In the genomic region with DNA sequence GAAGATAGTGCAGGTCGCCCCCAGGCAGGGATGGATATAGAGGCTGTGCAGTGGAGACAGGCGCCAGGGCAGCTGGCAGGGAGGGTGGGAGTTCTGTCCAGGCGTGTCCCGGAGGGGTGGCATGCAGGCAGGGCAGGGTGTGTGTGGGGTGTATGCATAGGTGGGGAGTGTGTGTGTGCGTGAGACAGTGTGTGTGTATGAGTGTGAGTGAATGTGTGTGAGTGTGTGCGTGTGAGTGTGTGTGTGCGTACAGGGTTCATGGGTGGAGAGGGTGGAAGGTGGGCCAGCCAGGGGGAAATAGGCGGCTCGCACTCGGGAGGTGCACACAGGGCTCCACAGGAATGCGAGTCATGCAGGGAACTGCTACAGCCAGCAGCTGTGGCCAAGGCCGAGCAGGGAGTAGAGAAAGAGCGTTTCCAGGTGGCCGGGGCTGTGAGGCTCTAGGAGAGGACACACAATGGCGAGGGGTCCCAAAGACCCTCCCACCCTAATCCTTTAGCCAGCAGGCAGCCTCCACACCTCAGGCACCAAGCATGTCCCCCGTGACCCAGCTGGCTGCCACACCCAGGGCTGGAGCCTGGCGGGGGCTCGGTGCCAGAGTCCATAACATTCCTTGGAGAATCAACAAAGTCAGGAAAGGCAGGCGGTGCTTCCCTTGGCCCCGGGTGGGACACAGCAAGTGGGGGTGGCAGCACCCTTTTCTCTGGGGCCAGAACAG, we compare ENCODE assay signal across 9 cellular contexts. TPM values are rescaled to one million over a fixed set of nuclear protein-coding genes. Genes with fewer than 3 reads are reported as not detected.
DNase-seq lines count a peak whose midpoint lies in the region; ATAC-seq, FAIRE-seq and TF ChIP-seq lines count a peak whose summit lies in the region.
"Had no signal": no experiment of that assay in that cellular context is flagged by ENCODE, and none has a peak within 500 bp of the region (broad histone marks: within the 10 kb centered on the region; RNA-seq: fewer than 3 reads in every experiment).

No MANE protein-coding gene starts in this region.

- 58 to 100% methylated on average over 1 to 7 of the region's 20 CpGs for WGBS in IMR-90 (ENCODE audit: extremely low coverage in 2 of 2, insufficient read length in 1 of 2), 2 experiments
- WGBS in thyroid gland, 2 donors = 47 to 60% methylated on average over 20 of the region's 20 CpGs

- dilution Hi-C loops in IMR-90 (cut with HindIII; ENCODE audit: low sequenced_read_pairs, unreplicated experiment) = no loop called here

- TF ChIP-seq POLR2A in IMR-90 (IDR thresholded peaks at IDR 0.05; ENCODE audit: low read depth, low read length) (no peak), thyroid gland (IDR thresholded peaks at IDR 0.05) (no peak)

- DNase-seq in IMR-90 (peak; percentile 42), bronchial epithelial cell (ENCODE audit: low read depth) (peak; percentile 55), left kidney (ENCODE audit: low read depth, low spot score) (peak; percentile 69), thyroid gland (peak in 1 of 2 donors; percentile 56), GM10248 (ENCODE audit: extremely low spot score) (no peak), NK-92 (lab: John Stamatoyannopoulos, UW; ENCODE audit: unreplicated experiment) (no peak), KG1 (lab: John Stamatoyannopoulos, UW) (no peak)
- DNase-seq: NCI-H345 had no signal

- H3K27me3 ChIP-seq in IMR-90 (ENCODE audit: control insufficient read depth, insufficient read depth, low read length) = no peaks in the 10 kb centered on the region
- no peaks in the 10 kb centered on the region for H3K27me3 ChIP-seq in bronchial epithelial cell (ENCODE audit: control insufficient read depth, insufficient read depth, low read length)
- no peaks in the 10 kb centered on the region for H3K27me3 ChIP-seq in thyroid gland

- peaks cover 9% of the 10 kb centered on the region; the same call in 1 of the 2 replicates for H4K20me1 ChIP-seq in IMR-90 (ENCODE audit: insufficient read depth, low read length)

- H3K36me3 ChIP-seq in IMR-90 (ENCODE audit: control insufficient read depth, insufficient read depth, low read length) (no peaks in the 10 kb centered on the region), bronchial epithelial cell (ENCODE audit: control insufficient read depth, insufficient read depth, low read length) (no peaks in the 10 kb centered on the region), thyroid gland (no peaks in the 10 kb centered on the region)

- H3K9me3 ChIP-seq in IMR-90 (ENCODE audit: control insufficient read depth, insufficient read depth, low read length) (no peaks in the 10 kb centered on the region), thyroid gland (no peaks in the 10 kb centered on the region)

- peak overlapping the region; percentile 98 for H3K4ac ChIP-seq in IMR-90 (ENCODE audit: low read depth, low read length)

- H2BK15ac ChIP-seq in IMR-90 (ENCODE audit: low read depth, low read length) = peak overlapping the region; percentile 96; the same call in 2 of the 3 replicates

- peak overlapping the region; percentile 89 for H2BK5ac ChIP-seq in IMR-90 (ENCODE audit: low read depth, low read length, poor library complexity, severe bottlenecking)

- H4K91ac ChIP-seq in IMR-90 (ENCODE audit: insufficient read depth, low read depth, low read length) = peak overlapping the region; percentile 88

- no peak for TF ChIP-seq CTCF in IMR-90 (conservative IDR thresholded peaks at IDR 0.05; ENCODE audit: low read depth, low read length)
- TF ChIP-seq CTCF in bronchial epithelial cell (IDR thresholded peaks at IDR 0.05; ENCODE audit: insufficient read depth, low read length, severe bottlenecking) = no peak
- no peak for TF ChIP-seq CTCF in thyroid gland (IDR thresholded peaks at IDR 0.05)
- no peak for TF ChIP-seq CTCF in GM10248 (IDR thresholded peaks at IDR 0.05; ENCODE audit: control extremely low read depth, extremely low read depth, low read depth, missing control alignments)

- peak overlapping the region; percentile 39 for H2AK9ac ChIP-seq in IMR-90 (replicated peaks; ENCODE audit: low read depth, low read length, poor library complexity)

- peak overlapping the region; percentile 91 for H2BK120ac ChIP-seq in IMR-90 (ENCODE audit: low read depth, low read length)

- H3K4me2 ChIP-seq in IMR-90 (ENCODE audit: low read depth, low read length) = peak overlapping the region; percentile 46

- 0 out of 2 replicates have a peak overlapping the region, but pooled peaks have one; percentile 9 for H3K9ac ChIP-seq in IMR-90 (ENCODE audit: low read depth, low read length)

- CTCF ChIA-PET in IMR-90 (lab: Yijun Ruan, JAX) = no interaction called here
- CTCF ChIA-PET in GM10248 (lab: Yijun Ruan, JAX) = interaction anchor here (0.7 to 13.5 kb wide), 4 partner anchors 8 to 594 kb away, joined by 3 to 316 read pairs (median 3); partner anchors contain the start of gene ACBD4

- no peak overlapping the region for H3K56ac ChIP-seq in IMR-90 (ENCODE audit: extremely low read depth, insufficient read depth, low read length)

- POLR2A ChIA-PET in IMR-90 (lab: Charles Lee; ENCODE audit: unreplicated experiment) (interaction anchor here (0.5 kb wide), 1 partner anchor 27 kb away, joined by 4 read pairs; no protein-coding TSS in a partner anchor), GM10248 (lab: Yijun Ruan, JAX) (no interaction called here)

- no peak for FAIRE-seq in bronchial epithelial cell (lab: Jason Lieb, UNC)

- peak overlapping the region; percentile 65 for H4K5ac ChIP-seq in IMR-90 (ENCODE audit: low read depth, low read length)

- H3K18ac ChIP-seq in IMR-90 (ENCODE audit: low read depth, low read length) = peak overlapping the region; percentile 80

- H4K8ac ChIP-seq in IMR-90 (ENCODE audit: low read depth in 2 of 2, low read length in 2 of 2) = peak overlapping the region; percentile 72 to 94

- no TSS peak for BruUV-seq in IMR-90 (replicated peaks; lab: Mats Ljungman, UMichigan)

- in situ Hi-C loops in IMR-90 (cut with MboI; ENCODE audit: low sequenced_read_pairs) = no loop called here

- peaks cover 43% of the 10 kb centered on the region for H3K9me1 ChIP-seq in IMR-90 (ENCODE audit: insufficient read depth, low read length)

- ATAC-seq in IMR-90 (ENCODE audit: low read depth) (peak; percentile 15), GM19397 (IDR thresholded peaks at IDR 0.05; ENCODE audit: unreplicated experiment) (no peak)

- no peak for TF ChIP-seq RAD21 in IMR-90 (IDR thresholded peaks at IDR 0.05; ENCODE audit: low read length)

- peak overlapping the region; percentile 99 for H2AK5ac ChIP-seq in IMR-90 (ENCODE audit: low read depth, low read length)

- peak overlapping the region; percentile 95 for H3K14ac ChIP-seq in IMR-90 (replicated peaks; ENCODE audit: low read depth, low read length)

- H3K27ac ChIP-seq in IMR-90 (ENCODE audit: insufficient read depth, low read length) = peak overlapping the region; percentile 88
- H3K27ac ChIP-seq in thyroid gland = peak overlapping the region in 2 of 3 donors; percentile 27 to 59

- H2AFZ ChIP-seq in IMR-90 (replicated peaks; ENCODE audit: low read length, poor library complexity) = peak overlapping the region; percentile 77

- peaks cover 58 to 86% of the 10 kb centered on the region in 2 experiments for H3K79me1 ChIP-seq in IMR-90 (ENCODE audit: low read depth in 1 of 2, low read length in 2 of 2)

- H3K4me3 ChIP-seq in IMR-90 (ENCODE audit: insufficient read depth, low read depth, low read length) (no peak overlapping the region), bronchial epithelial cell (ENCODE audit: low read depth, low read length) (no peak overlapping the region), thyroid gland (replicated peaks in 1 of 3) (no peak overlapping the region)

- peak overlapping the region; percentile 79 for H3K23ac ChIP-seq in IMR-90 (ENCODE audit: low read depth, low read length)

- H2BK20ac ChIP-seq in IMR-90 (ENCODE audit: low read depth, low read length) = peak overlapping the region; percentile 84

- intact Hi-C loops in IMR-90 (cut with micrococcal nuclease) = no loop called here
- intact Hi-C loops in thyroid gland (cut with DNase I) = no loop called here

- peaks cover 49% of the 10 kb centered on the region for H3K4me1 ChIP-seq in IMR-90 (ENCODE audit: control insufficient read depth, insufficient read depth, low read length)
- peaks cover 19 to 51% of the 10 kb centered on the region in 2 donors for H3K4me1 ChIP-seq in thyroid gland

TF ChIP-seq in IMR-90, 13 proteins besides CTCF, POLR2A, EP300 and RAD21:
- no peak for TF ChIP-seq NFE2L2 (IDR thresholded peaks at IDR 0.05; ENCODE audit: low read depth, low read length)
- peak; percentile 27; the same call in 1 of the 2 replicates for TF ChIP-seq MAZ (IDR thresholded peaks at IDR 0.05; ENCODE audit: borderline replicate concordance, low read depth, low read length)
- no peak for TF ChIP-seq FOS (IDR thresholded peaks at IDR 0.05; ENCODE audit: low read depth, low read length)
- TF ChIP-seq MAFK (IDR thresholded peaks at IDR 0.05; ENCODE audit: low read depth, low read length) = no peak
TF ChIP-seq in IMR-90: peak in this region for 1.

RNA-seq across cellular contexts. Expression of gene PLCD3, which starts 4.6 kb away (rescaled TPM):
- 5.3 and 5.6 TPM in 2 replicates for total RNA-seq in IMR-90 (2012; rRNA removed)
- 36.6 and 39.0 TPM in 2 replicates for polyA plus RNA-seq in IMR-90 (2012; rRNA removed)
- 14.8 and 45.8 TPM in 2 replicates for polyA plus RNA-seq in IMR-90 (2012; cell fraction: cytosol; rRNA removed)
- 35.9 and 73.0 TPM in 2 replicates for polyA plus RNA-seq in IMR-90 (2012; cell fraction: nucleus; rRNA removed; ENCODE audit: low replicate concordance)
- 33.9 and 44.0 TPM in 2 replicates for total RNA-seq in bronchial epithelial cell
- total RNA-seq in thyroid gland = 10 to 100 TPM in 3 of 4 donors, 1 to 10 TPM in 1; 8.6 to 24.8 (median 16.9) TPM

RNA-seq across cellular contexts. Expression of gene ACBD4, which starts 7.7 kb away (rescaled TPM):
- total RNA-seq in IMR-90 (2012; rRNA removed) = 1.7 and 2.3 TPM in 2 replicates
- 5.7 and 6.1 TPM in 2 replicates for polyA plus RNA-seq in IMR-90 (2012; rRNA removed)
- polyA plus RNA-seq in IMR-90 (2012; cell fraction: cytosol; rRNA removed) = 4.5 and 5.5 TPM in 2 replicates
- polyA plus RNA-seq in IMR-90 (2012; cell fraction: nucleus; rRNA removed; ENCODE audit: low replicate concordance) = 29.9 and 39.6 TPM in 2 replicates
- total RNA-seq in bronchial epithelial cell = 6.1 and 8.7 TPM in 2 replicates
- total RNA-seq in thyroid gland = 10 to 100 TPM; 16.7 to 20.4 (median 17.7) TPM

RNA-seq across cellular contexts. Expression of gene HEXIM1, which starts 20.5 kb away (rescaled TPM):
- total RNA-seq in IMR-90 (2012; rRNA removed) (5.9 and 8.6 TPM in 2 replicates), bronchial epithelial cell (7.1 and 12.5 TPM in 2 replicates), thyroid gland (10 to 100 TPM; 15.6 to 33.5 (median 18.4) TPM)
- polyA plus RNA-seq in IMR-90 (2012; rRNA removed) = 14.5 TPM in 2 replicates
- 13.5 and 13.8 TPM in 2 replicates for polyA plus RNA-seq in IMR-90 (2012; cell fraction: cytosol; rRNA removed)
- 8.5 and 12.5 TPM in 2 replicates for polyA plus RNA-seq in IMR-90 (2012; cell fraction: nucleus; rRNA removed; ENCODE audit: low replicate concordance)

RNA-seq across cellular contexts. Expression of gene HEXIM2, which starts 33.9 kb away (rescaled TPM):
- total RNA-seq in IMR-90 (2012; rRNA removed) = 5.6 and 6.1 TPM in 2 replicates
- polyA plus RNA-seq in IMR-90 (2012; rRNA removed) = 4.5 TPM in 2 replicates
- 5.2 and 10.6 TPM in 2 replicates for polyA plus RNA-seq in IMR-90 (2012; cell fraction: cytosol; rRNA removed)
- 2.9 and 6.9 TPM in 2 replicates for polyA plus RNA-seq in IMR-90 (2012; cell fraction: nucleus; rRNA removed; ENCODE audit: low replicate concordance)
- 4.1 and 4.7 TPM in 2 replicates for total RNA-seq in bronchial epithelial cell
- 10 to 100 TPM in 2 of 4 donors, 1 to 10 TPM in 2; 3.9 to 16.3 (median 10.0) TPM for total RNA-seq in thyroid gland

Comparison
In these comparisons a context has a peak if more than half of its experiments do, and no peak if none do; other contexts are left out.
1. DNase-seq: peak in IMR-90 (single experiment), bronchial epithelial cell (single experiment) and left kidney (single experiment); none in GM10248 (single experiment), NK-92 (single experiment) and KG1 (single experiment).